ENCODE assay signal across 10 cellular contexts in the genomic region with DNA sequence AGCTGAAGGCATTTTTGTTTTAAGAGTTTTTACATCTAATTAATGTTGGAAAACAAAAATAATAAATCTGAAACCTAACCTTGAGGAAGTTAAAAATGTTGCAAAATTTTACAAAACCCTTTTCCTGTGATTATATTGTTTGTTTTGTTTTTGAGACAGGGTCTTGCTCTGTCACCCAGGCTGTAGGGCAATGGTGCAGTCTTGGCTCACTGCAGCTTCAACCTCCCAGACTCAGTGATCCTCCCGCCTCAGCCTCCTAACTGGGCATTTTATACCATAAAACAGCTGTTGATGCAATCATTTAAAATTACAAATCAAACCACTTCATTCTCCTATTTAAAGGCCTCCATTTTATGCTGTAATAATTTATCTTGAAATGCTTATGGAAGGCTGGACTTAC. TPM values are rescaled to one million over a fixed set of nuclear protein-coding genes. Genes with fewer than 3 reads are reported as not detected.
DNase-seq lines count a peak whose midpoint lies in the region; ATAC-seq and TF ChIP-seq lines count a peak whose summit lies in the region.
"Had no signal": no experiment of that assay in that cellular context is flagged by ENCODE, and none has a peak within 500 bp of the region (broad histone marks: within the 10 kb centered on the region; RNA-seq: fewer than 3 reads in every experiment).

No MANE protein-coding gene starts in this region.

- H3K4me1 ChIP-seq in BLaER1, result peaks cover 40% of the 10 kb centered on the region
- peaks cover 28 to 40% (median 36%) of the 10 kb centered on the region in 4 donors for H3K4me1 ChIP-seq in esophagus muscularis mucosa

- TF ChIP-seq CTCF in LNCaP clone FGC (IDR thresholded peaks at IDR 0.05; ENCODE audit: control insufficient read depth, extremely low read depth, insufficient read depth), result no peak
- TF ChIP-seq CTCF in esophagus muscularis mucosa (IDR thresholded peaks at IDR 0.05), result no peak

- intact Hi-C loops in esophagus muscularis mucosa (cut with DNase I), result loop anchor here (5.0 kb wide), 1 partner anchor 109 kb away; no protein-coding TSS in a partner anchor

- WGBS in esophagus muscularis mucosa, result 96% methylated on average over 1 of the region's 1 CpG

- no peak overlapping the region for H3K9ac ChIP-seq in BLaER1

- no peak for DNase-seq in LNCaP clone FGC (ENCODE audit: low read depth)
- no peak for DNase-seq in esophagus muscularis mucosa (ENCODE audit: extremely low spot score)
- peak; percentile 26 for DNase-seq in pons (ENCODE audit: low spot score)
- no peak for DNase-seq in activated CD4-positive, alpha-beta T cell treated with anti-CD3 and anti-CD28 coated beads for 48 hours
- no peak for DNase-seq in activated naive CD4-positive, alpha-beta T cell treated with anti-CD3 and anti-CD28 coated beads, Interleukin-2, amount 50 U/mL, for 16 hours
- no peak for DNase-seq in activated naive CD4-positive, alpha-beta T cell treated with anti-CD3 and anti-CD28 coated beads, Interleukin-2, amount 50 U/mL, for 72 hours (ENCODE audit: low spot score in 2 of 2)
- DNase-seq in NCI-H446 treated with DMSO at 0.1 percent for 48 hours (lab: John Stamatoyannopoulos, UW), result no peak
- DNase-seq: stimulated activated CD4-positive, alpha-beta T cell treated with anti-CD3 and anti-CD28 coated beads, Interleukin-1b, Interleukin-23, amount 100 ng/mL, for 48 hours had no signal

- TF ChIP-seq EP300 in esophagus muscularis mucosa (IDR thresholded peaks at IDR 0.05), result no peak

- no peak overlapping the region for H3K27ac Mint-ChIP-seq in activated naive CD4-positive, alpha-beta T cell treated with anti-CD3 and anti-CD28 coated beads, Interleukin-2, amount 50 U/mL, for 72 hours

- ATAC-seq in activated naive CD4-positive, alpha-beta T cell treated with anti-CD3 and anti-CD28 coated beads, Interleukin-2, amount 50 U/mL, for 72 hours, result no peak

- H3K27me3 ChIP-seq in BLaER1, result no peaks in the 10 kb centered on the region
- H3K27me3 ChIP-seq in esophagus muscularis mucosa, result no peaks in the 10 kb centered on the region

- TF ChIP-seq POLR2A in esophagus muscularis mucosa (IDR thresholded peaks at IDR 0.05; ENCODE audit: low read depth), result no peak

- H3K36me3 Mint-ChIP-seq in activated naive CD4-positive, alpha-beta T cell treated with anti-CD3 and anti-CD28 coated beads, Interleukin-2, amount 50 U/mL, for 72 hours, result peaks cover 10% of the 10 kb centered on the region in 2 donors

- H3K4me3 ChIP-seq in BLaER1, result no peak overlapping the region
- H3K4me3 ChIP-seq in LNCaP clone FGC (ENCODE audit: low read depth, low read length), result peak overlapping the region; percentile 92
- no peak overlapping the region for H3K4me3 ChIP-seq in esophagus muscularis mucosa

- H4K20me1 ChIP-seq in BLaER1, result peaks cover 31% of the 10 kb centered on the region

- peaks cover 17% of the 10 kb centered on the region for H3K36me3 ChIP-seq in BLaER1
- H3K36me3 ChIP-seq in esophagus muscularis mucosa, result peaks cover 0 to 8% (median 0%) of the 10 kb centered on the region in 4 donors

- H3K27ac ChIP-seq in BLaER1 (peak overlapping the region; percentile 100; the same call in 1 of the 2 replicates), esophagus muscularis mucosa (replicated peaks in 1 of 4) (peak overlapping the region in 3 of 4 donors; percentile 36 to 100 (median 99))

- H3K9me3 ChIP-seq in BLaER1 (no peaks in the 10 kb centered on the region), esophagus muscularis mucosa (no peaks in the 10 kb centered on the region)

- H3K4me2 ChIP-seq in BLaER1, result peak overlapping the region; percentile 93

- no peaks in the 10 kb centered on the region for H3K9me3 Mint-ChIP-seq in activated naive CD4-positive, alpha-beta T cell treated with anti-CD3 and anti-CD28 coated beads, Interleukin-2, amount 50 U/mL, for 72 hours
- H3K9me3 Mint-ChIP-seq: T-helper 1 cell treated with Interleukin-12 subunit alpha and Interleukin-12 subunit beta and Interleukin-4 antibody, amounts not matched to agents 30 μg/mL and 1 μg/mL, for 36 hours had no signal

RNA-seq across cellular contexts. Expression of gene ZNF24, which starts 1.7 kb away (rescaled TPM):
- total RNA-seq in esophagus muscularis mucosa, result 10 to 100 TPM; 31.2 to 41.1 (median 39.3) TPM
- 10 to 100 TPM; 43.9 to 44.6 TPM for total RNA-seq in activated naive CD4-positive, alpha-beta T cell treated with anti-CD3 and anti-CD28 coated beads, Interleukin-2, amount 50 U/mL, for 72 hours

RNA-seq across cellular contexts. Expression of gene ZNF396, which starts 31.2 kb away (rescaled TPM):
- 1 to 10 TPM in 3 of 4 donors, under 1 TPM in 1; 0.99 to 2.5 (median 1.4) TPM for total RNA-seq in esophagus muscularis mucosa
- under 1 TPM; 0.18 to 0.86 TPM for total RNA-seq in activated naive CD4-positive, alpha-beta T cell treated with anti-CD3 and anti-CD28 coated beads, Interleukin-2, amount 50 U/mL, for 72 hours

RNA-seq across cellular contexts. Expression of gene ZSCAN30, which starts 55.9 kb away (rescaled TPM):
- total RNA-seq in esophagus muscularis mucosa, result 10 to 100 TPM in 2 of 4 donors, 1 to 10 TPM in 2; 8.6 to 14.2 (median 10.2) TPM
- total RNA-seq in activated naive CD4-positive, alpha-beta T cell treated with anti-CD3 and anti-CD28 coated beads, Interleukin-2, amount 50 U/mL, for 72 hours, result 10 to 100 TPM; 17.6 to 39.6 TPM
